8 cellular contexts compared by ENCODE assay signal in the genomic region with DNA sequence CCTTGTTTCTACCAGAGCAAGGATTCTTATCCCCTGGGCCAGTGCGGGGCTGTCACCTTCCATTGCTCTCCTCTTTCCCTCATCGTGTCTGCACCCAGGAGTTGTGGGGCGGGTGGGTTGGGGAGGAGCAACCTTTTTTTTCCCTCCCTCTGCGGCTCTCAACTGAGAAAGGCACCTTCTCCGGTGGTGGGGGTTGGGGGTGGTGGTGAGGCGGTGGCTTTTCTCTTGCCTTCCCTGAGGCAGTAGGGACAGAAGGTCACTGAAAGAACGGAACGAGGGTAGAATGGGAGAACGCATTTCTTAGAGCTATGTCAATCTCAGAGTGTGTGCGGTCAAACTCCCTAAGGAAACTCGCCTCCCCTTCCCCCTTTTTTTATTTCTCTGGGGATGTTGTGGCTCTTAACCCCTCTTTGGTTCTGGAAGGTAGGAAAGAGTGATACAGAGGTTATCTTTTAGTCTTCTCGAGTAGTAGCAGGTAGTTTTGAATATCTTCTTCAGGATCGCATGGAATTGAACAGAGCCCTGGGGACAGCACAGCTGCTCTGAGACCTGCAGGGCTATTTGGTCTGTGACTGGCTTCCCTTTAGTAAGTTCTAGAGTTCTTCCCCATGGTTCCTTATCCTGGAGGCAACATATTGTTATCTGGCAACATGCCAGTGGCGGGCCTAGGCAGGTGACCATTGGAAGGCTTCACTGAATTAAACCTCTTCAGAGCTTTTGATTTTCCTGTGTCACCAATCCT. TPM values are rescaled to one million over a fixed set of nuclear protein-coding genes. Genes with fewer than 3 reads are reported as not detected.
DNase-seq lines count a peak whose midpoint lies in the region; ATAC-seq, FAIRE-seq and TF ChIP-seq lines count a peak whose summit lies in the region.

No MANE protein-coding gene starts in this region.

- no peak for ATAC-seq in GM21717 (IDR thresholded peaks at IDR 0.05; ENCODE audit: unreplicated experiment)
- no peak for ATAC-seq in GM19397 (IDR thresholded peaks at IDR 0.05; ENCODE audit: unreplicated experiment)

- DNase-seq in GM03348 (ENCODE audit: low spot score): peak; percentile 61
- DNase-seq in NAMALWA (ENCODE audit: low spot score): peak; percentile 67
- peak; percentile 22 for DNase-seq in bronchial epithelial cell (ENCODE audit: low read depth)
- DNase-seq in stimulated activated CD4-positive, alpha-beta T cell treated with anti-CD3 and anti-CD28 coated beads, Interleukin-2, amount 100 ng/mL, for 24 hours: peak; percentile 57 to 58

- no peak for FAIRE-seq in bronchial epithelial cell (lab: Jason Lieb, UNC)

- TF ChIP-seq CTCF in WI38 (IDR thresholded peaks at IDR 0.05; ENCODE audit: low read depth, low read length): no peak
- TF ChIP-seq CTCF in bronchial epithelial cell (IDR thresholded peaks at IDR 0.05; ENCODE audit: insufficient read depth, low read length, severe bottlenecking): no peak

- H3K4me3 ChIP-seq in WI38 (ENCODE audit: low read depth, low read length) (peak overlapping the region; percentile 96), bronchial epithelial cell (ENCODE audit: low read depth, low read length) (peak overlapping the region; percentile 100)

- peak overlapping the region; percentile 99 for H3K27ac ChIP-seq in layer of hippocampus (ENCODE audit: low read depth, low read length)

- H3K36me3 ChIP-seq in bronchial epithelial cell (ENCODE audit: control insufficient read depth, insufficient read depth, low read length): no peaks in the 10 kb centered on the region

- H3K27me3 ChIP-seq in bronchial epithelial cell (ENCODE audit: control insufficient read depth, insufficient read depth, low read length) (no peaks in the 10 kb centered on the region), layer of hippocampus (ENCODE audit: control insufficient read depth, insufficient read depth, low read length) (no peaks in the 10 kb centered on the region)

RNA-seq across cellular contexts. Expression of a gene that starts 1.0 kb away (rescaled TPM):
- total RNA-seq in bronchial epithelial cell: 251 and 258 TPM in 2 replicates

RNA-seq across cellular contexts. Expression of a gene that starts 55.3 kb away (rescaled TPM):
- total RNA-seq in bronchial epithelial cell: 29.3 and 37.6 TPM in 2 replicates
